Comparison of ENCODE assay signal across 17 cellular contexts in the genomic region with DNA sequence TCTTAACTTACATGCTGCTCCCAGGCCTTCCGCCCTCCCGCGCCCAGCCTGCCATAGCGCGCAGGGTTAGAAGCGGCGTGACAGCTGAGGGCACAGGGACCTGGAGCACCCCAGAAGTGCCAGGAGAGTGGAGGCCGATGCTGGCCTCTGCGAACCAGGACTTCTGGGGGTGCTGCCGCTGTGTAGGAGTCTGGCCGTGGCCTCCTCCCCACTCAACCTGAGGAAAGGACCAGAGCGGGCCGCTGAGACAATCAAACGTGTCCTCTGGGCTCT. TPM values are rescaled to one million over a fixed set of nuclear protein-coding genes. Genes with fewer than 3 reads are reported as not detected.
DNase-seq lines count a peak whose midpoint lies in the region; ATAC-seq, FAIRE-seq and TF ChIP-seq lines count a peak whose summit lies in the region.
"Had no signal": no experiment of that assay in that cellular context is flagged by ENCODE, and none has a peak within 500 bp of the region (broad histone marks: within the 10 kb centered on the region; RNA-seq: fewer than 3 reads in every experiment).

No MANE protein-coding gene starts in this region.

- H2BK120ac ChIP-seq in neuronal stem cell (ENCODE audit: low read depth, low read length), result no peak overlapping the region

- H3K9ac ChIP-seq in SK-N-SH (no peak overlapping the region), neuronal stem cell (ENCODE audit: low read depth, low read length, poor library complexity) (peak overlapping the region; percentile 3)

- H3K4me1 ChIP-seq in SK-N-SH (ENCODE audit: control insufficient read depth in 1 of 2, insufficient read depth in 2 of 2, low read depth in 1 of 2, low read length in 1 of 2) (peaks cover 5 to 54% of the 10 kb centered on the region in 2 experiments; a peak in 2 of 4 replicates), esophagus squamous epithelium (peaks cover 42 to 78% (median 45%) of the 10 kb centered on the region in 3 donors), neuronal stem cell (ENCODE audit: control insufficient read depth in 2 of 2, insufficient read depth in 1 of 2, low read depth in 1 of 2, low read length in 2 of 2) (peaks cover 0 to 4% of the 10 kb centered on the region in 2 donors), thymus (ENCODE audit: control insufficient read depth, insufficient read depth, low read length) (peaks cover 7% of the 10 kb centered on the region)

- H4K91ac ChIP-seq in neuronal stem cell (ENCODE audit: low read depth, low read length, poor library complexity), result no peak overlapping the region

- H3K9me3 ChIP-seq in SK-N-SH (no peaks in the 10 kb centered on the region), esophagus squamous epithelium (no peaks in the 10 kb centered on the region), neuronal stem cell (replicated peaks in 1 of 2; ENCODE audit: control insufficient read depth in 2 of 2, insufficient read depth in 1 of 2, low read depth in 1 of 2, low read length in 2 of 2) (no peaks in the 10 kb centered on the region), thymus (ENCODE audit: control insufficient read depth) (no peaks in the 10 kb centered on the region)

- no peak for ATAC-seq in GM18907 (IDR thresholded peaks at IDR 0.05; ENCODE audit: unreplicated experiment)

- TF ChIP-seq CTCF in SK-N-SH (IDR thresholded peaks at IDR 0.05) (no peak), esophagus squamous epithelium (IDR thresholded peaks at IDR 0.05) (no peak)

- no peaks in the 10 kb centered on the region for H3K9me2 ChIP-seq in SK-N-SH

- DNase-seq in SK-N-SH (no peak), esophagus squamous epithelium (lab: John Stamatoyannopoulos, UW) (no peak), neuronal stem cell (ENCODE audit: low spot score) (no peak), GM19238 (ENCODE audit: insufficient read length, low spot score) (no peak), frontal cortex (ENCODE audit: low spot score in 2 of 2) (no peak), NCI-H69 (lab: John Stamatoyannopoulos, UW) (no peak)
- DNase-seq: activated naive CD4-positive, alpha-beta T cell; Kasumi-1; naive B cell; NCI-H510A; OCI-M1; WERI-Rb-1 had no signal

- H3K79me1 ChIP-seq in neuronal stem cell (ENCODE audit: low read depth, low read length), result peaks cover 5% of the 10 kb centered on the region

- H2AFZ ChIP-seq in SK-N-SH (ENCODE audit: low read depth) (no peak overlapping the region), neuronal stem cell (ENCODE audit: low read length) (no peak overlapping the region)

- H3K4me2 ChIP-seq in SK-N-SH (peak overlapping the region; percentile 47; the same call in 1 of the 2 replicates), neuronal stem cell (ENCODE audit: insufficient read depth, low read length, poor library complexity, severe bottlenecking) (no peak overlapping the region)

- H3K79me2 ChIP-seq in SK-N-SH (ENCODE audit: insufficient read depth), result no peaks in the 10 kb centered on the region

- no peak overlapping the region for H3K18ac ChIP-seq in neuronal stem cell (ENCODE audit: low read length)

- no peak for TF ChIP-seq EP300 in SK-N-SH (IDR thresholded peaks at IDR 0.05; ENCODE audit: borderline replicate concordance in 1 of 2, low read depth in 1 of 2, low read length in 1 of 2)

- CTCF ChIA-PET in SK-N-SH (lab: Yijun Ruan, JAX), result interaction anchor here (0.7 to 1.7 kb wide), 3 partner anchors 19 to 174 kb away, joined by 3 to 5 read pairs (median 3); a partner anchor contains a TSS

- H3K36me3 ChIP-seq in SK-N-SH (replicated peaks in 1 of 2; ENCODE audit: control insufficient read depth in 1 of 2, insufficient read depth in 2 of 2, low read length in 1 of 2) (peaks cover 0 to 2% of the 10 kb centered on the region in 2 experiments), esophagus squamous epithelium (peaks cover 0 to 1% (median 0%) of the 10 kb centered on the region in 3 donors), neuronal stem cell (replicated peaks in 1 of 2; ENCODE audit: control insufficient read depth in 2 of 2, insufficient read depth in 2 of 2, low read length in 2 of 2) (peaks cover 3 to 4% of the 10 kb centered on the region in 2 donors), thymus (ENCODE audit: control insufficient read depth, insufficient read depth) (no peaks in the 10 kb centered on the region)
- H3K36me3 ChIP-seq: WERI-Rb-1 had no signal

- H3K23ac ChIP-seq in neuronal stem cell (ENCODE audit: low read depth, low read length, poor library complexity), result no peak overlapping the region

- H2BK12ac ChIP-seq in neuronal stem cell (ENCODE audit: low read length), result no peak overlapping the region

- POLR2A ChIA-PET in SK-N-SH (lab: Yijun Ruan, JAX), result no interaction called here

- no peak for FAIRE-seq in frontal cortex (lab: Jason Lieb, UNC)

- H4K8ac ChIP-seq in neuronal stem cell (ENCODE audit: low read depth, low read length), result no peak overlapping the region

- H4K20me1 ChIP-seq in SK-N-SH (ENCODE audit: insufficient read depth), result no peaks in the 10 kb centered on the region

- WGBS in SK-N-SH (ENCODE audit: low lambda C conversion rate), result 84% methylated on average over 5 of the region's 14 CpGs
- 85 to 100% methylated on average over 1 to 8 of the region's 14 CpGs for WGBS in esophagus squamous epithelium, 2 donors
- WGBS in neuronal stem cell (ENCODE audit: extremely low coverage in 2 of 2, insufficient read length in 2 of 2, insufficient replicate concordance in 1 of 2), 2 donors, result no CpG with 5 or more reads among the region's 14 CpGs
- WGBS in thymus, result 97% methylated on average over 14 of the region's 14 CpGs

- no peak for TF ChIP-seq RAD21 in SK-N-SH (IDR thresholded peaks at IDR 0.05; ENCODE audit: low read length)

- no peaks in the 10 kb centered on the region for H3F3A ChIP-seq in SK-N-SH (replicated peaks; ENCODE audit: insufficient read depth)

- H3K4ac ChIP-seq in neuronal stem cell (ENCODE audit: low read length), result no peak overlapping the region

- no peak overlapping the region for H3K4me3 ChIP-seq in SK-N-SH (ENCODE audit: low read depth in 2 of 2, low read length in 1 of 2)
- H3K4me3 ChIP-seq in esophagus squamous epithelium, result peak overlapping the region in 3 of 4 donors; percentile 54 to 73 (median 65)
- no peak overlapping the region for H3K4me3 ChIP-seq in neuronal stem cell (ENCODE audit: low read length in 2 of 2)
- H3K4me3 ChIP-seq in thymus (ENCODE audit: low read length), result no peak overlapping the region

- H3K27ac ChIP-seq in SK-N-SH (ENCODE audit: low read depth in 2 of 2, low read length in 1 of 2), result peak overlapping the region; percentile 66 to 95; a peak in 3 of 4 replicates
- H3K27ac ChIP-seq in esophagus squamous epithelium, result peak overlapping the region; percentile 81 to 92 (median 88)
- no peak overlapping the region for H3K27ac ChIP-seq in neuronal stem cell (replicated peaks; ENCODE audit: low read length)
- peak overlapping the region; percentile 56 for H3K27ac ChIP-seq in thymus (ENCODE audit: low read depth)
- H3K27ac ChIP-seq: WERI-Rb-1 had no signal

- peak overlapping the region; percentile 53 for H2BK5ac ChIP-seq in neuronal stem cell (ENCODE audit: low read length)

- H2AK5ac ChIP-seq in neuronal stem cell (ENCODE audit: low read depth, low read length), result no peak overlapping the region

- intact Hi-C loops in esophagus squamous epithelium (cut with DNase I), result no loop called here

- no peaks in the 10 kb centered on the region for H3K27me3 ChIP-seq in SK-N-SH (ENCODE audit: insufficient read depth)
- H3K27me3 ChIP-seq in esophagus squamous epithelium, result no peaks in the 10 kb centered on the region
- H3K27me3 ChIP-seq in neuronal stem cell (ENCODE audit: control insufficient read depth in 3 of 3, insufficient read depth in 3 of 3, low read depth in 1 of 3, low read length in 3 of 3), result no peaks in the 10 kb centered on the region
- H3K27me3 ChIP-seq in thymus (ENCODE audit: control insufficient read depth, insufficient read depth), result no peaks in the 10 kb centered on the region

- no peak overlapping the region for H3K14ac ChIP-seq in neuronal stem cell (ENCODE audit: low read length)

- no peak overlapping the region for H2BK15ac ChIP-seq in neuronal stem cell (ENCODE audit: low read length)

- TF ChIP-seq POLR2A in esophagus squamous epithelium (IDR thresholded peaks at IDR 0.05), result no peak

TF ChIP-seq in SK-N-SH, 30 proteins besides CTCF, POLR2A, EP300 and RAD21 (continues in another document):
- TF ChIP-seq GABPA (IDR thresholded peaks at IDR 0.05; ENCODE audit: low read depth) (no peak), SIN3A (IDR thresholded peaks at IDR 0.05; ENCODE audit: borderline replicate concordance, low read depth, low read length) (no peak)

RNA-seq across cellular contexts. Expression of a gene that starts 1.9 kb away (rescaled TPM):
- polyA plus RNA-seq in SK-N-SH (2012; rRNA removed) (2.1 and 2.3 TPM in 2 replicates), thymus (29.3 TPM)
- 0.85 and 1.4 TPM in 2 replicates for polyA plus RNA-seq in SK-N-SH (2012; cell fraction: cytosol; rRNA removed)
- 1.4 and 1.5 TPM in 2 replicates for polyA plus RNA-seq in SK-N-SH (2012; cell fraction: nucleus; rRNA removed)
- total RNA-seq in esophagus squamous epithelium (10 to 100 TPM in 1 of 4 donors, 1 to 10 TPM in 3; 4.3 to 32.4 (median 7.9) TPM), frontal cortex (3.7 TPM)
- polyA plus RNA-seq in neuronal stem cell (2013, experiment 1 of 2), result not detected
- not detected for polyA plus RNA-seq in neuronal stem cell (2013, experiment 2 of 2)

RNA-seq across cellular contexts. Expression of a gene that starts 38.4 kb away (rescaled TPM):
- polyA plus RNA-seq in SK-N-SH (2012; rRNA removed), result 19.1 and 24.2 TPM in 2 replicates
- 4.1 and 7.9 TPM in 2 replicates for polyA plus RNA-seq in SK-N-SH (2012; cell fraction: cytosol; rRNA removed)
- 119 and 154 TPM in 2 replicates for polyA plus RNA-seq in SK-N-SH (2012; cell fraction: nucleus; rRNA removed)
- total RNA-seq in esophagus squamous epithelium, result 10 to 100 TPM; 17.0 to 29.3 (median 21.4) TPM
- polyA plus RNA-seq in neuronal stem cell (2013, experiment 1 of 2), result 17.1 TPM
- polyA plus RNA-seq in neuronal stem cell (2013, experiment 2 of 2), result 16.7 TPM
- 97.4 TPM for polyA plus RNA-seq in thymus
- 14.3 TPM for total RNA-seq in frontal cortex

RNA-seq across cellular contexts. Expression of a gene that starts 42.8 kb away (rescaled TPM):
- polyA plus RNA-seq in SK-N-SH (2012; rRNA removed) (not detected in 2 replicates), thymus (0.05 TPM)
- not detected in 2 replicates for polyA plus RNA-seq in SK-N-SH (2012; cell fraction: cytosol; rRNA removed)
- polyA plus RNA-seq in SK-N-SH (2012; cell fraction: nucleus; rRNA removed), result 0.06 TPM in 1 of 2 replicates, not detected in the other
- total RNA-seq in esophagus squamous epithelium (not detected), frontal cortex (not detected)
- polyA plus RNA-seq in neuronal stem cell (2013, experiment 1 of 2), result not detected
- polyA plus RNA-seq in neuronal stem cell (2013, experiment 2 of 2), result not detected
- total RNA-seq: activated CD8-positive, alpha-beta memory T cell treated with anti-CD3 and anti-CD28 coated beads for 36 hours; B cell; sciatic nerve had no signal

RNA-seq across cellular contexts. Expression of a gene that starts 56.7 kb away (rescaled TPM):
- 22.7 and 44.3 TPM in 2 replicates for polyA plus RNA-seq in SK-N-SH (2012; rRNA removed)
- polyA plus RNA-seq in SK-N-SH (2012; cell fraction: cytosol; rRNA removed), result 17.7 and 21.3 TPM in 2 replicates
- 152 and 419 TPM in 2 replicates for polyA plus RNA-seq in SK-N-SH (2012; cell fraction: nucleus; rRNA removed)
- 10 to 100 TPM; 21.5 to 41.2 (median 33.6) TPM for total RNA-seq in esophagus squamous epithelium
- polyA plus RNA-seq in neuronal stem cell (2013, experiment 1 of 2), result 32.7 TPM
- 28.0 TPM for polyA plus RNA-seq in neuronal stem cell (2013, experiment 2 of 2)
- 78.5 TPM for polyA plus RNA-seq in thymus
- 29.3 TPM for total RNA-seq in frontal cortex

Comparison
In these comparisons a context has a peak if more than half of its experiments do, and no peak if none do; other contexts are left out.
1. H3K4me3 ChIP-seq: peak in esophagus squamous epithelium (3 of 4); none in SK-N-SH (0 of 2), neuronal stem cell (0 of 2) and thymus (single experiment).